In genomic region chrX:41332005-41332404, GRCh38 we compare ENCODE assay signal across 8 cellular contexts. TPM values are rescaled to one million over a fixed set of nuclear protein-coding genes. Genes with fewer than 3 reads are reported as not detected.
DNase-seq lines count a peak whose midpoint lies in the region; ATAC-seq and TF ChIP-seq lines count a peak whose summit lies in the region.

No MANE protein-coding gene starts in this region.

- DNase-seq in MCF 10A (ENCODE audit: unreplicated experiment) (no peak), cerebellar cortex (ENCODE audit: low spot score) (no peak)

- H3K9me3 ChIP-seq in HUES64 (ENCODE audit: insufficient read depth, low read depth, low read length), result no peaks in the 10 kb centered on the region
- no peaks in the 10 kb centered on the region for H3K9me3 ChIP-seq in muscle layer of colon (ENCODE audit: low read length)

- H3K9me3 Mint-ChIP-seq in MCF 10A (ENCODE audit: unreplicated experiment), result no peaks in the 10 kb centered on the region

- POLR2A ChIA-PET in MCF 10A (lab: Yijun Ruan, JAX), result interaction anchor here (0.7 kb wide), 1 partner anchor 126 kb away, joined by 3 read pairs; no protein-coding TSS in a partner anchor

- peaks cover 5% of the 10 kb centered on the region for H3K4me1 Mint-ChIP-seq in MCF 10A (ENCODE audit: insufficient read depth, unreplicated experiment)

- no TSS peak for BruUV-seq in MCF 10A (replicated peaks; lab: Mats Ljungman, UMichigan)

- no peak for TF ChIP-seq CTCF in MCF 10A (IDR thresholded peaks at IDR 0.05; ENCODE audit: unreplicated experiment)

- H3K9ac ChIP-seq in HUES64 (ENCODE audit: low read depth, low read length) (peak overlapping the region; percentile 100; the same call in 1 of the 2 replicates), muscle layer of colon (ENCODE audit: low read length) (peak overlapping the region; percentile 100)

- H3K27ac Mint-ChIP-seq in MCF 10A (ENCODE audit: low read depth, unreplicated experiment), result peak overlapping the region; percentile 99

- H3K27me3 ChIP-seq in ACC112 (ENCODE audit: insufficient read depth, low read length) (no peaks in the 10 kb centered on the region), HUES64 (ENCODE audit: insufficient read depth, low read length) (no peaks in the 10 kb centered on the region), muscle layer of colon (ENCODE audit: control insufficient read depth in 1 of 2, insufficient read depth in 2 of 2, low read length in 2 of 2) (no peaks in the 10 kb centered on the region)

- 50% methylated on average over 2 of the region's 4 CpGs for WGBS in HUES64

- H3K4me1 ChIP-seq in ACC112 (ENCODE audit: control insufficient read depth, insufficient read depth, low read length, unreplicated experiment) (peaks cover 17% of the 10 kb centered on the region), HUES64 (ENCODE audit: insufficient read depth, low read length) (peaks cover 21% of the 10 kb centered on the region), muscle layer of colon (ENCODE audit: insufficient read depth, low read length) (peaks cover 22% of the 10 kb centered on the region)

- peak overlapping the region; percentile 97 for H3K27ac ChIP-seq in ACC112 (ENCODE audit: low read depth, low read length)
- no peak overlapping the region; the same call in 1 of the 2 replicates for H3K27ac ChIP-seq in HUES64 (ENCODE audit: low read depth, low read length)
- H3K27ac ChIP-seq in muscle layer of colon (ENCODE audit: low read depth, low read length), result peak overlapping the region; percentile 99

- H3K36me3 ChIP-seq in ACC112 (ENCODE audit: insufficient read depth, low read length) (peaks cover 15% of the 10 kb centered on the region; the same call in 1 of the 2 replicates), HUES64 (ENCODE audit: insufficient read depth, low read length) (peaks cover 5% of the 10 kb centered on the region), muscle layer of colon (ENCODE audit: insufficient read depth, low read length) (no peaks in the 10 kb centered on the region)

- H3K4me3 Mint-ChIP-seq in MCF 10A (ENCODE audit: unreplicated experiment), result peak overlapping the region; percentile 80

- ATAC-seq in HG02610 (IDR thresholded peaks at IDR 0.05; ENCODE audit: unreplicated experiment), result no peak
- no peak for ATAC-seq in GM18873 (IDR thresholded peaks at IDR 0.05; ENCODE audit: low FRiP score, unreplicated experiment)
- no peak for ATAC-seq in HG02642 (IDR thresholded peaks at IDR 0.05; ENCODE audit: poor library complexity, unreplicated experiment)

- intact Hi-C loops in MCF 10A (cut with micrococcal nuclease), result no loop called here

- CTCF ChIA-PET in MCF 10A (lab: Yijun Ruan, JAX), result interaction anchor here (0.5 kb wide), 1 partner anchor 11 kb away, joined by 3 read pairs; no protein-coding TSS in a partner anchor

- H3K36me3 Mint-ChIP-seq in MCF 10A (ENCODE audit: insufficient read depth, unreplicated experiment), result peaks cover 26% of the 10 kb centered on the region

- H2AFZ ChIP-seq in ACC112 (ENCODE audit: low read length, unreplicated experiment), result peak overlapping the region; percentile 89

- H3K79me2 ChIP-seq in ACC112 (ENCODE audit: control insufficient read depth, insufficient read depth, low read length, unreplicated experiment), result peaks cover 29% of the 10 kb centered on the region

- peak overlapping the region; percentile 92 for H3K4me3 ChIP-seq in ACC112 (ENCODE audit: low read depth, low read length)
- H3K4me3 ChIP-seq in HUES64 (ENCODE audit: low read length), result peak overlapping the region; percentile 99
- H3K4me3 ChIP-seq in muscle layer of colon (ENCODE audit: low read depth in 1 of 2, low read length in 2 of 2), result peak overlapping the region in 1 of 2 donors; percentile 97

- H3K27me3 Mint-ChIP-seq in MCF 10A (ENCODE audit: insufficient read depth, unreplicated experiment), result no peaks in the 10 kb centered on the region

RNA-seq across cellular contexts. Expression of gene DDX3X, which starts 2.0 kb away (rescaled TPM):
- polyA plus RNA-seq in HUES64 (2013, experiment 1 of 2), result 156 TPM
- polyA plus RNA-seq in HUES64 (2013, experiment 2 of 2), result 143 TPM
- 290 and 297 TPM in 2 replicates for total RNA-seq in MCF 10A (2022)
